ENCODE assay signal across 21 cellular contexts in genomic region chr1:29439615-29440014, GRCh38.
"Had no signal": no experiment of that assay in that cellular context is flagged by ENCODE, and none has a peak within 500 bp of the region (broad histone marks: within the 10 kb centered on the region; RNA-seq: fewer than 3 reads in every experiment).

No MANE protein-coding gene starts in this region.

- ATAC-seq: gastrocnemius medialis; left lung; lower lobe of right lung; psoas muscle; stimulated activated naive B cell treated with anti-CD40 and anti-IgM and Interleukin-4, amounts not matched to agents 10 μg/mL and 1 μg/mL and 100 μg/mL, for 72 hours; stimulated activated naive CD8-positive, alpha-beta T cell treated with anti-CD3 and anti-CD28 coated beads, Interleukin-15, amount 100 ng/mL, for 72 hours had no signal

- H3K4me1 Mint-ChIP-seq: memory B cell; naive B cell; stimulated activated naive B cell treated with anti-CD40 and anti-IgM and Interleukin-4, amounts not matched to agents 10 μg/mL and 1 μg/mL and 100 μg/mL, for 72 hours; stimulated activated naive CD8-positive, alpha-beta T cell treated with anti-CD3 and anti-CD28 coated beads, Interleukin-15, amount 100 ng/mL, for 72 hours had no signal

- H3K9ac ChIP-seq: parathyroid adenoma had no signal

- DNase-seq: effector CD8-positive, alpha-beta T cell; gastrocnemius medialis; left lung; lower lobe of right lung; midbrain; naive B cell; psoas muscle; sigmoid colon; stimulated activated CD4-positive, alpha-beta T cell treated with anti-CD3 and anti-CD28 coated beads, Interleukin-2, amount 100 ng/mL, for 24 hours; stimulated activated CD4-positive, alpha-beta T cell treated with anti-CD3 and anti-CD28 coated beads, Interleukin-4, amount 100 ng/mL, for 4 hours; stimulated activated naive B cell treated with anti-CD40 and anti-IgM and Interleukin-4, amounts not matched to agents 10 μg/mL and 1 μg/mL and 100 μg/mL, for 72 hours; stimulated activated naive CD8-positive, alpha-beta T cell treated with anti-CD3 and anti-CD28 coated beads, Interleukin-15, amount 100 ng/mL, for 72 hours; transverse colon had no signal

- H3K27ac Mint-ChIP-seq: memory B cell; naive B cell; nephron; stimulated activated naive B cell treated with anti-CD40 and anti-IgM and Interleukin-4, amounts not matched to agents 10 μg/mL and 1 μg/mL and 100 μg/mL, for 72 hours had no signal

- H3K4me1 ChIP-seq: esophagus muscularis mucosa, gastrocnemius medialis, left lung, parathyroid adenoma, psoas muscle, sigmoid colon, transverse colon had no signal

- H3K36me3 ChIP-seq: esophagus muscularis mucosa, gastrocnemius medialis, left lung, lower lobe of right lung, sigmoid colon, thoracic aorta, transverse colon had no signal

- H3K9me3 ChIP-seq: esophagus muscularis mucosa, gastrocnemius medialis, left lung, lower lobe of right lung, psoas muscle, sigmoid colon, thoracic aorta, transverse colon had no signal

- H3K9me3 Mint-ChIP-seq: memory B cell; nephron; stimulated activated naive B cell treated with anti-CD40 and anti-IgM and Interleukin-4, amounts not matched to agents 10 μg/mL and 1 μg/mL and 100 μg/mL, for 72 hours; stimulated activated naive CD8-positive, alpha-beta T cell treated with anti-CD3 and anti-CD28 coated beads, Interleukin-15, amount 100 ng/mL, for 72 hours had no signal

- H3K27ac ChIP-seq: coronary artery, epithelial cell of prostate, esophagus muscularis mucosa, gastrocnemius medialis, left lung, lower lobe of right lung, parathyroid adenoma, psoas muscle, sigmoid colon, skin epidermis, thoracic aorta, transverse colon had no signal

- H3K36me3 Mint-ChIP-seq: memory B cell; naive B cell; stimulated activated naive B cell treated with anti-CD40 and anti-IgM and Interleukin-4, amounts not matched to agents 10 μg/mL and 1 μg/mL and 100 μg/mL, for 72 hours had no signal

- H3K4me3 Mint-ChIP-seq: memory B cell; naive B cell; nephron; stimulated activated naive B cell treated with anti-CD40 and anti-IgM and Interleukin-4, amounts not matched to agents 10 μg/mL and 1 μg/mL and 100 μg/mL, for 72 hours; stimulated activated naive CD8-positive, alpha-beta T cell treated with anti-CD3 and anti-CD28 coated beads, Interleukin-15, amount 100 ng/mL, for 72 hours had no signal

- H3K4me3 ChIP-seq: coronary artery, esophagus muscularis mucosa, gastrocnemius medialis, left lung, lower lobe of right lung, psoas muscle, sigmoid colon, skin epidermis, thoracic aorta, transverse colon had no signal
